Comparison of ENCODE assay signal across 15 cellular contexts in genomic region chr5:16886366-16886736, GRCh38. TPM values are rescaled to one million over a fixed set of nuclear protein-coding genes. Genes with fewer than 3 reads are reported as not detected.
A peak's percentile ranks its signal among the peaks of the same experiment; 100 is the strongest.
DNase-seq lines count a peak whose midpoint lies in the region; ATAC-seq lines count a peak whose summit lies in the region.
"Had no signal": no experiment of that assay in that cellular context is flagged by ENCODE, and none has a peak within 500 bp of the region (broad histone marks: within the 10 kb centered on the region; RNA-seq: fewer than 3 reads in every experiment).

No MANE protein-coding gene starts in this region.

- H3K36me3 ChIP-seq in BLaER1: no peaks in the 10 kb centered on the region
- H3K36me3 ChIP-seq: spleen had no signal

- no peak for ATAC-seq in GM21390 (IDR thresholded peaks at IDR 0.05; ENCODE audit: unreplicated experiment)

- no peak overlapping the region for H3K27ac ChIP-seq in BLaER1

- no peaks in the 10 kb centered on the region for H3K27me3 ChIP-seq in BLaER1
- H3K27me3 ChIP-seq: spleen had no signal

- H3K9me3 ChIP-seq in BLaER1: no peaks in the 10 kb centered on the region
- H3K9me3 ChIP-seq: spleen had no signal

- peak overlapping the region; percentile 59 for H3K4me2 ChIP-seq in BLaER1

- DNase-seq in RPMI7951 (ENCODE audit: low read depth) (peak; percentile 69), fibroblast of the conjunctiva (ENCODE audit: low read depth) (peak; percentile 70), skeletal muscle cell (ENCODE audit: low read depth) (peak; percentile 96), T-helper 2 cell (no peak), NCI-H187 (lab: John Stamatoyannopoulos, UW) (no peak), OCI-M1 (lab: John Stamatoyannopoulos, UW) (no peak)
- DNase-seq: activated CD8-positive, alpha-beta memory T cell treated with anti-CD3 and anti-CD28 coated beads for 24 hours; activated naive CD4-positive, alpha-beta T cell treated with anti-CD3 and anti-CD28 coated beads for 36 hours; CD8-positive, alpha-beta memory T cell; effector CD4-positive, alpha-beta T cell; NCI-H1436 treated with DMSO at 0.1 percent for 48 hours; spleen; T-helper 1 cell had no signal

- no peak overlapping the region for H3K9ac ChIP-seq in BLaER1

- H3K4me3 ChIP-seq in BLaER1: no peak overlapping the region
- H3K4me3 ChIP-seq in skeletal muscle cell (ENCODE audit: low read depth, low read length): no peak overlapping the region
- H3K4me3 ChIP-seq: spleen had no signal

- no peaks in the 10 kb centered on the region for H4K20me1 ChIP-seq in BLaER1

- peaks cover 47% of the 10 kb centered on the region for H3K4me1 ChIP-seq in BLaER1

RNA-seq across cellular contexts. Expression of gene MYO10, which starts 49.7 kb away (rescaled TPM):
- total RNA-seq in RPMI7951 (2014; rRNA removed; shearing (Covaris generic)): 16.5 and 17.2 TPM in 2 replicates

Comparison
In these comparisons a context has a peak if more than half of its experiments do, and no peak if none do; other contexts are left out.
1. DNase-seq: peak in RPMI7951 (single experiment), fibroblast of the conjunctiva (single experiment) and skeletal muscle cell (single experiment); none in T-helper 2 cell (0 of 5), NCI-H187 (0 of 2) and OCI-M1 (single experiment).